Comparison of ENCODE assay signal across 1 cellular context in the genomic region with DNA sequence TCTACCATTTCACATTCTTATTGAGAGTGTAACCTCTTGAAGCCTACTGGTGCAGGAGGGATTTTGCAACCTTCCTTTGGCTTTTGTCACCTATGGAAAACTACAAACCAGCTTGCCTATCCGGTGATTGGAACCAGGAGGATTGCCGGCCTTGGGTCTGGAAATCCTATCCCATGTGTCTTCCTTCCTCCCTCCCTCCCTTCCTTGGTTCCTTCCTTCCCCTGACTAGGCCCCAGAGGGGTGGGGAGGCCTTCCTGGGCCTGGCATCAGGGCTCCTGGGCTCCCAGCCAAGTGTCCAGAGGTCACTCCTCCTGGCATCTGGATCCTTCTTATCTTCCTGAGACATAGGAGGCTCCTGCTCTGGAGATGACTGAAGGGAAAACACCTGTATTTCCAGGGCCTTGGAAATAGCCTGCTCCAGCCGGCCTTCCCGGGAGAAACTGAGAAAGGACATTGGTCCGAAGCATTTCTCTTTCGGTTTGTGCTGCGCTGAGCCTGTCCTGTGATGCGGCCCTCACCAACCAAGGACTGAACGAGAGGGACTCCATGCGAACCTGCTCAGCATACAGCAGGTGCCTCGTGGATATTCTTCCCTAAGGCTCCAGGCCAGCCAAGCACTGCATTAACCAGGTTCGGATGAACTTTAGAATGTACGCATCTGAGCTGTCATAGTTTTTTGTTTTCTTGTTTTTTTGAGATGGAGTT.
TF ChIP-seq lines count a peak whose summit lies in the region.

No MANE protein-coding gene starts in this region.

TF ChIP-seq in HepG2, 621 proteins besides CTCF, POLR2A, EP300 and RAD21 (continued from another document and continues in another):
- TF ChIP-seq, protein P1, sequence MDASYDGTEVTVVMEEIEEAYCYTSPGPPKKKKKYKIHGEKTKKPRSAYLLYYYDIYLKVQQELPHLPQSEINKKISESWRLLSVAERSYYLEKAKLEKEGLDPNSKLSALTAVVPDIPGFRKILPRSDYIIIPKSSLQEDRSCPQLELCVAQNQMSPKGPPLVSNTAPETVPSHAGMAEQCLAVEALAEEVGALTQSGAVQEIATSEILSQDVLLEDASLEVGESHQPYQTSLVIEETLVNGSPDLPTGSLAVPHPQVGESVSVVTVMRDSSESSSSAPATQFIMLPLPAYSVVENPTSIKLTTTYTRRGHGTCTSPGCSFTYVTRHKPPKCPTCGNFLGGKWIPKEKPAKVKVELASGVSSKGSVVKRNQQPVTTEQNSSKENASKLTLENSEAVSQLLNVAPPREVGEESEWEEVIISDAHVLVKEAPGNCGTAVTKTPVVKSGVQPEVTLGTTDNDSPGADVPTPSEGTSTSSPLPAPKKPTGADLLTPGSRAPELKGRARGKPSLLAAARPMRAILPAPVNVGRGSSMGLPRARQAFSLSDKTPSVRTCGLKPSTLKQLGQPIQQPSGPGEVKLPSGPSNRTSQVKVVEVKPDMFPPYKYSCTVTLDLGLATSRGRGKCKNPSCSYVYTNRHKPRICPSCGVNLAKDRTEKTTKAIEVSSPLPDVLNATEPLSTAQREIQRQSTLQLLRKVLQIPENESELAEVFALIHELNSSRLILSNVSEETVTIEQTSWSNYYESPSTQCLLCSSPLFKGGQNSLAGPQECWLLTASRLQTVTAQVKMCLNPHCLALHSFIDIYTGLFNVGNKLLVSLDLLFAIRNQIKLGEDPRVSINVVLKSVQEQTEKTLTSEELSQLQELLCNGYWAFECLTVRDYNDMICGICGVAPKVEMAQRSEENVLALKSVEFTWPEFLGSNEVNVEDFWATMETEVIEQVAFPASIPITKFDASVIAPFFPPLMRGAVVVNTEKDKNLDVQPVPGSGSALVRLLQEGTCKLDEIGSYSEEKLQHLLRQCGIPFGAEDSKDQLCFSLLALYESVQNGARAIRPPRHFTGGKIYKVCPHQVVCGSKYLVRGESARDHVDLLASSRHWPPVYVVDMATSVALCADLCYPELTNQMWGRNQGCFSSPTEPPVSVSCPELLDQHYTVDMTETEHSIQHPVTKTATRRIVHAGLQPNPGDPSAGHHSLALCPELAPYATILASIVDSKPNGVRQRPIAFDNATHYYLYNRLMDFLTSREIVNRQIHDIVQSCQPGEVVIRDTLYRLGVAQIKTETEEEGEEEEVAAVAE (CRISPR knock-in tag; IDR thresholded peaks at IDR 0.05; ENCODE audit: borderline replicate concordance): peak; percentile 71; the same call in 1 of the 2 replicates
- no peak for TF ChIP-seq RAD51 (IDR thresholded peaks at IDR 0.05; ENCODE audit: borderline replicate concordance)
- TF ChIP-seq, protein P2, sequence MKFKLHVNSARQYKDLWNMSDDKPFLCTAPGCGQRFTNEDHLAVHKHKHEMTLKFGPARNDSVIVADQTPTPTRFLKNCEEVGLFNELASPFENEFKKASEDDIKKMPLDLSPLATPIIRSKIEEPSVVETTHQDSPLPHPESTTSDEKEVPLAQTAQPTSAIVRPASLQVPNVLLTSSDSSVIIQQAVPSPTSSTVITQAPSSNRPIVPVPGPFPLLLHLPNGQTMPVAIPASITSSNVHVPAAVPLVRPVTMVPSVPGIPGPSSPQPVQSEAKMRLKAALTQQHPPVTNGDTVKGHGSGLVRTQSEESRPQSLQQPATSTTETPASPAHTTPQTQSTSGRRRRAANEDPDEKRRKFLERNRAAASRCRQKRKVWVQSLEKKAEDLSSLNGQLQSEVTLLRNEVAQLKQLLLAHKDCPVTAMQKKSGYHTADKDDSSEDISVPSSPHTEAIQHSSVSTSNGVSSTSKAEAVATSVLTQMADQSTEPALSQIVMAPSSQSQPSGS (CRISPR knock-in tag; IDR thresholded peaks at IDR 0.05): peak; percentile 51; the same call in 1 of the 2 replicates
- TF ChIP-seq AKNA (CRISPR knock-in tag; IDR thresholded peaks at IDR 0.05; ENCODE audit: borderline replicate concordance): peak; percentile 14; the same call in 1 of the 2 replicates
- peak; percentile 58 for TF ChIP-seq ISL2 (CRISPR knock-in tag; IDR thresholded peaks at IDR 0.05)
- TF ChIP-seq TAF1 (CRISPR knock-in tag; IDR thresholded peaks at IDR 0.05): peak; percentile 59
- TF ChIP-seq RFX3 (CRISPR knock-in tag; IDR thresholded peaks at IDR 0.05): 0 out of 2 replicates have a peak, but pooled peaks have one; percentile 10
- 0 out of 2 replicates have a peak, but pooled peaks have one; percentile 40 for TF ChIP-seq RNF2 (conservative IDR thresholded peaks at IDR 0.05; ENCODE audit: low read depth)
- 0 out of 2 replicates have a peak, but pooled peaks have one; percentile 16 for TF ChIP-seq TOPORS (CRISPR knock-in tag; IDR thresholded peaks at IDR 0.05)
- TF ChIP-seq ZNF292 (CRISPR knock-in tag; IDR thresholded peaks at IDR 0.05; ENCODE audit: borderline replicate concordance, low read depth): peak; percentile 61; the same call in 1 of the 2 replicates
- TF ChIP-seq ZNF841 (CRISPR knock-in tag; IDR thresholded peaks at IDR 0.05; ENCODE audit: borderline replicate concordance): no peak
- peak; percentile 70 for TF ChIP-seq RXRB (CRISPR knock-in tag; IDR thresholded peaks at IDR 0.05; ENCODE audit: borderline replicate concordance)
- no peak; the same call in 1 of the 2 replicates for TF ChIP-seq ZNF275 (CRISPR knock-in tag; IDR thresholded peaks at IDR 0.05; ENCODE audit: borderline replicate concordance)
- TF ChIP-seq HMGA1 (CRISPR knock-in tag; conservative IDR thresholded peaks at IDR 0.05): 0 out of 2 replicates have a peak, but pooled peaks have one; percentile 65
- TF ChIP-seq POLR2G (IDR thresholded peaks at IDR 0.05; ENCODE audit: low read depth, low read length): peak; percentile 67
- TF ChIP-seq, protein P3, sequence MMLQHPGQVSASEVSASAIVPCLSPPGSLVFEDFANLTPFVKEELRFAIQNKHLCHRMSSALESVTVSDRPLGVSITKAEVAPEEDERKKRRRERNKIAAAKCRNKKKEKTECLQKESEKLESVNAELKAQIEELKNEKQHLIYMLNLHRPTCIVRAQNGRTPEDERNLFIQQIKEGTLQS (CRISPR knock-in tag; IDR thresholded peaks at IDR 0.05): 0 out of 2 replicates have a peak, but pooled peaks have one; percentile 34
- TF ChIP-seq NFE2 (CRISPR knock-in tag; IDR thresholded peaks at IDR 0.05): no peak
- TF ChIP-seq ZNF768 (CRISPR knock-in tag; IDR thresholded peaks at IDR 0.05): no peak
- no peak for TF ChIP-seq ZNF501 (CRISPR knock-in tag; IDR thresholded peaks at IDR 0.05)
- peak; percentile 71 for TF ChIP-seq SPEN (CRISPR knock-in tag; IDR thresholded peaks at IDR 0.05; ENCODE audit: low read depth)
- TF ChIP-seq PAX8 (CRISPR knock-in tag; IDR thresholded peaks at IDR 0.05; ENCODE audit: borderline replicate concordance): no peak; the same call in 1 of the 2 replicates
- TF ChIP-seq CBFB (CRISPR knock-in tag; IDR thresholded peaks at IDR 0.05): 0 out of 2 replicates have a peak, but pooled peaks have one; percentile 40
- peak; percentile 84; the same call in 1 of the 2 replicates for TF ChIP-seq ZBTB20 (CRISPR knock-in tag; IDR thresholded peaks at IDR 0.05; ENCODE audit: borderline replicate concordance, low read depth)
- TF ChIP-seq SP5 (CRISPR knock-in tag; IDR thresholded peaks at IDR 0.05; ENCODE audit: borderline replicate concordance, low read depth): peak; percentile 54; the same call in 1 of the 2 replicates
- no peak for TF ChIP-seq PHB2 (IDR thresholded peaks at IDR 0.05; ENCODE audit: partially characterized antibody)
- peak; percentile 23 to 59; a peak in 1 of 4 replicates for TF ChIP-seq NR2F1 (CRISPR knock-in tag; IDR thresholded peaks at IDR 0.05)
- TF ChIP-seq HOXA3 (CRISPR knock-in tag; IDR thresholded peaks at IDR 0.05): 0 out of 2 replicates have a peak, but pooled peaks have one; percentile 64
- no peak for TF ChIP-seq FOXP1 (IDR thresholded peaks at IDR 0.05)
- TF ChIP-seq FOXP1 (CRISPR knock-in tag; IDR thresholded peaks at IDR 0.05): no peak; the same call in 1 of the 2 replicates
- TF ChIP-seq KLF12 (CRISPR knock-in tag; IDR thresholded peaks at IDR 0.05; ENCODE audit: borderline replicate concordance): peak; percentile 31; the same call in 1 of the 2 replicates
- TF ChIP-seq ZNF331 (CRISPR knock-in tag; IDR thresholded peaks at IDR 0.05): peak; percentile 51; the same call in 1 of the 2 replicates
- TF ChIP-seq HCFC1 (IDR thresholded peaks at IDR 0.05; ENCODE audit: low read depth, low read length): 0 out of 2 replicates have a peak, but pooled peaks have one; percentile 20
- TF ChIP-seq MBNL3 (CRISPR knock-in tag; conservative IDR thresholded peaks at IDR 0.05): no peak
- TF ChIP-seq AGO1 (IDR thresholded peaks at IDR 0.05; ENCODE audit: low read depth, low read length, poor library complexity, severe bottlenecking): no peak
- TF ChIP-seq FOSL1 (CRISPR knock-in tag; IDR thresholded peaks at IDR 0.05; ENCODE audit: borderline replicate concordance): 0 out of 2 replicates have a peak, but pooled peaks have one; percentile 18
- 0 out of 2 replicates have a peak, but pooled peaks have one; percentile 8 for TF ChIP-seq MTA3 (CRISPR knock-in tag; IDR thresholded peaks at IDR 0.05)
- no peak; the same call in 1 of the 2 replicates for TF ChIP-seq FOXK1 (CRISPR knock-in tag; IDR thresholded peaks at IDR 0.05; ENCODE audit: borderline replicate concordance, low read depth)
- TF ChIP-seq MED1 (CRISPR knock-in tag; IDR thresholded peaks at IDR 0.05): peak; percentile 66
- TF ChIP-seq, protein P4, sequence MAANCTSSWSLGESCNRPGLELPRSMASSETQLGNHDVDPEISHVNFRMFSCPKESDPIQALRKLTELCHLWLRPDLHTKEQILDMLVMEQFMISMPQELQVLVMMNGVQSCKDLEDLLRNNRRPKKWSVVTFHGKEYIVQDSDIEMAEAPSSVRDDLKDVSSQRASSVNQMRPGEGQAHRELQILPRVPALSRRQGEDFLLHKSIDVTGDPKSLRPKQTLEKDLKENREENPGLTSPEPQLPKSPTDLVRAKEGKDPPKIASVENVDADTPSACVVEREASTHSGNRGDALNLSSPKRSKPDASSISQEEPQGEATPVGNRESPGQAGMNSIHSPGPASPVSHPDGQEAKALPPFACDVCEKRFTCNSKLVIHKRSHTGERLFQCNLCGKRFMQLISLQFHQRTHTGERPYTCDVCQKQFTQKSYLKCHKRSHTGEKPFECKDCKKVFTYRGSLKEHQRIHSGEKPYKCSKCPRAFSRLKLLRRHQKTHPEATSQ (CRISPR knock-in tag; IDR thresholded peaks at IDR 0.05; ENCODE audit: borderline replicate concordance): 0 out of 2 replicates have a peak, but pooled peaks have one; percentile 19
- peak; percentile 51; the same call in 1 of the 2 replicates for TF ChIP-seq KDM1A (CRISPR knock-in tag; IDR thresholded peaks at IDR 0.05)
- no peak for TF ChIP-seq TFE3 (CRISPR knock-in tag; IDR thresholded peaks at IDR 0.05)
- TF ChIP-seq ZNF614 (CRISPR knock-in tag; IDR thresholded peaks at IDR 0.05; ENCODE audit: borderline replicate concordance): peak; percentile 28; the same call in 1 of the 2 replicates
- peak; percentile 48 for TF ChIP-seq SOX5 (CRISPR knock-in tag; IDR thresholded peaks at IDR 0.05; ENCODE audit: borderline replicate concordance)
